ENCODE assay signal across 19 cellular contexts in the genomic region with DNA sequence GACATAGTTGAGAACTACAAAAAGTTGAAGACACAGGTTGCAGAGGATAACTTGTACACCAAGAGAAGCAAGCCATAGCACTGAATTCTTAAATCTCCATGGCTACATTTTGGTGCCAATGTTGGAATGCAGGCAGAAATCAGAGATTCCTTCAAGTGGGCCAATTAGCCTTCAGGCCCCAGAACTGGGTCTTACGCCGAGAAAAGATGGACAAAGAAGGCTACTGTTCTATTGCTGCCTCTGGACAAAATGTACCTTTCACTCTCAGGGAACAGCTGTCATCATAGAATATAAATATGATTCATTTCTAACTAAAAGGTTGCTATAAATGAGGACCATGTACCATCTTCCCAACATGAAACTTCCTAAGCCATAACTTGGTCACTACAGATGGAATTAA. TPM values are rescaled to one million over a fixed set of nuclear protein-coding genes. Genes with fewer than 3 reads are reported as not detected.
A peak's percentile ranks its signal among the peaks of the same experiment; 100 is the strongest.
DNase-seq lines count a peak whose midpoint lies in the region; ATAC-seq and TF ChIP-seq lines count a peak whose summit lies in the region.
"Had no signal": no experiment of that assay in that cellular context is flagged by ENCODE, and none has a peak within 500 bp of the region (broad histone marks: within the 10 kb centered on the region; RNA-seq: fewer than 3 reads in every experiment).

No MANE protein-coding gene starts in this region.

- H3K9me3 Mint-ChIP-seq in activated T-cell treated with anti-CD3 and anti-CD28 coated beads, Interleukin-2, amount 50 U/mL, for 72 hours = no peaks in the 10 kb centered on the region
- no peaks in the 10 kb centered on the region for H3K9me3 Mint-ChIP-seq in activated T-cell treated with anti-CD3 and anti-CD28 coated beads, Interleukin-2, amount 50 U/mL, for 4 hours
- no peaks in the 10 kb centered on the region for H3K9me3 Mint-ChIP-seq in chondrocyte (ENCODE audit: low read depth)
- H3K9me3 Mint-ChIP-seq: CD4-positive, alpha-beta memory T cell had no signal

- DNase-seq in activated T-cell treated with anti-CD3 and anti-CD28 coated beads, Interleukin-2, amount 50 U/mL, for 72 hours = no peak
- DNase-seq in activated T-cell treated with anti-CD3 and anti-CD28 coated beads, Interleukin-2, amount 50 U/mL, for 4 hours = no peak
- DNase-seq in chondrocyte (ENCODE audit: low spot score) (no peak), midbrain (lab: John Stamatoyannopoulos, UW) (peak; percentile 41), superior temporal gyrus (ENCODE audit: extremely low spot score) (peak; percentile 56), EL (no peak), upper lobe of right lung (no peak)
- DNase-seq: 8988T; CD4-positive, alpha-beta memory T cell; DMS79 treated with DMSO at 0.1 percent for 48 hours; GDM1; MM.1S; NCI-H1105; NCI-H1694; NCI-H510A treated with DMSO at 0.1 percent for 48 hours; Peyer's patch; Right ventricle myocardium superior had no signal

- peaks cover 94% of the 10 kb centered on the region for H3K36me3 ChIP-seq in upper lobe of right lung

- no peak for TF ChIP-seq CTCF in chondrocyte (IDR thresholded peaks at IDR 0.05)
- no peak for TF ChIP-seq CTCF in upper lobe of right lung (IDR thresholded peaks at IDR 0.05)

- H3K27me3 Mint-ChIP-seq in activated T-cell treated with anti-CD3 and anti-CD28 coated beads, Interleukin-2, amount 50 U/mL, for 72 hours (ENCODE audit: low read depth) = no peaks in the 10 kb centered on the region
- no peaks in the 10 kb centered on the region for H3K27me3 Mint-ChIP-seq in activated T-cell treated with anti-CD3 and anti-CD28 coated beads, Interleukin-2, amount 50 U/mL, for 4 hours (ENCODE audit: low read depth)
- no peaks in the 10 kb centered on the region for H3K27me3 Mint-ChIP-seq in chondrocyte (ENCODE audit: low read depth)
- H3K27me3 Mint-ChIP-seq: CD4-positive, alpha-beta memory T cell had no signal

- no peak for ATAC-seq in activated T-cell treated with anti-CD3 and anti-CD28 coated beads, Interleukin-2, amount 50 U/mL, for 72 hours (replicated peaks in 1 of 2)
- ATAC-seq in activated T-cell treated with anti-CD3 and anti-CD28 coated beads, Interleukin-2, amount 50 U/mL, for 4 hours = no peak
- no peak for ATAC-seq in GM21717 (IDR thresholded peaks at IDR 0.05; ENCODE audit: unreplicated experiment)
- no peak for ATAC-seq in upper lobe of right lung
- ATAC-seq: GM12878 had no signal

- peaks cover 5% of the 10 kb centered on the region for H3K4me1 Mint-ChIP-seq in activated T-cell treated with anti-CD3 and anti-CD28 coated beads, Interleukin-2, amount 50 U/mL, for 72 hours (ENCODE audit: low read depth)
- no peaks in the 10 kb centered on the region for H3K4me1 Mint-ChIP-seq in activated T-cell treated with anti-CD3 and anti-CD28 coated beads, Interleukin-2, amount 50 U/mL, for 4 hours (ENCODE audit: low read depth)
- peaks cover 38% of the 10 kb centered on the region for H3K4me1 Mint-ChIP-seq in chondrocyte (ENCODE audit: low read depth)

- H3K36me3 Mint-ChIP-seq in activated T-cell treated with anti-CD3 and anti-CD28 coated beads, Interleukin-2, amount 50 U/mL, for 72 hours (ENCODE audit: insufficient read depth in 2 of 2) = peaks cover 13 to 43% of the 10 kb centered on the region in 2 donors
- peaks cover 31% of the 10 kb centered on the region for H3K36me3 Mint-ChIP-seq in activated T-cell treated with anti-CD3 and anti-CD28 coated beads, Interleukin-2, amount 50 U/mL, for 4 hours (ENCODE audit: insufficient read depth)
- H3K36me3 Mint-ChIP-seq in chondrocyte (ENCODE audit: low read depth) = peaks cover 25% of the 10 kb centered on the region

- H3K27me3 ChIP-seq in upper lobe of right lung = no peaks in the 10 kb centered on the region
- H3K27me3 ChIP-seq: Peyer's patch had no signal

- no peak overlapping the region for H3K4me3 Mint-ChIP-seq in activated T-cell treated with anti-CD3 and anti-CD28 coated beads, Interleukin-2, amount 50 U/mL, for 72 hours
- no peak overlapping the region for H3K4me3 Mint-ChIP-seq in activated T-cell treated with anti-CD3 and anti-CD28 coated beads, Interleukin-2, amount 50 U/mL, for 4 hours
- H3K4me3 Mint-ChIP-seq in chondrocyte (ENCODE audit: unreplicated experiment) = no peak overlapping the region
- H3K4me3 Mint-ChIP-seq: CD4-positive, alpha-beta memory T cell had no signal

- no peaks in the 10 kb centered on the region for H3K9me3 ChIP-seq in upper lobe of right lung
- H3K9me3 ChIP-seq: Peyer's patch had no signal

- no peak overlapping the region for H3K4me3 ChIP-seq in upper lobe of right lung
- H3K4me3 ChIP-seq: GM12878, Peyer's patch had no signal

- H3K27ac Mint-ChIP-seq in activated T-cell treated with anti-CD3 and anti-CD28 coated beads, Interleukin-2, amount 50 U/mL, for 72 hours = peak overlapping the region; percentile 22
- peak overlapping the region; percentile 67 for H3K27ac Mint-ChIP-seq in chondrocyte (ENCODE audit: unreplicated experiment)

- H3K27ac ChIP-seq in upper lobe of right lung = no peak overlapping the region
- H3K27ac ChIP-seq: Peyer's patch had no signal

- intact Hi-C loops in upper lobe of right lung (cut with DNase I) = no loop called here

- H3K4me1 ChIP-seq in upper lobe of right lung = no peaks in the 10 kb centered on the region
- H3K4me1 ChIP-seq: Peyer's patch had no signal

RNA-seq across cellular contexts. Expression of a gene that starts 13.7 kb away (rescaled TPM):
- total RNA-seq in activated T-cell treated with anti-CD3 and anti-CD28 coated beads, Interleukin-2, amount 50 U/mL, for 72 hours = 10 to 100 TPM; 16.7 to 20.3 TPM
- total RNA-seq in activated T-cell treated with anti-CD3 and anti-CD28 coated beads, Interleukin-2, amount 50 U/mL, for 4 hours = 10 to 100 TPM; 12.0 to 15.3 (median 14.0) TPM
- total RNA-seq in chondrocyte (9.3 to 14.4 TPM (median 9.8 TPM) in 3 replicates), upper lobe of right lung (9.3 TPM)

RNA-seq across cellular contexts. Expression of a gene that starts 23.7 kb away (rescaled TPM):
- 100 to 1,000 TPM; 164 to 223 TPM for total RNA-seq in activated T-cell treated with anti-CD3 and anti-CD28 coated beads, Interleukin-2, amount 50 U/mL, for 72 hours
- total RNA-seq in activated T-cell treated with anti-CD3 and anti-CD28 coated beads, Interleukin-2, amount 50 U/mL, for 4 hours = 100 to 1,000 TPM; 131 to 142 (median 138) TPM
- total RNA-seq in chondrocyte = 61.2 to 66.2 TPM (median 65.0 TPM) in 3 replicates
- total RNA-seq in upper lobe of right lung = 75.8 TPM

RNA-seq across cellular contexts. Expression of a gene that starts 23.9 kb away (rescaled TPM):
- 10 to 100 TPM; 36.6 to 40.7 TPM for total RNA-seq in activated T-cell treated with anti-CD3 and anti-CD28 coated beads, Interleukin-2, amount 50 U/mL, for 72 hours
- total RNA-seq in activated T-cell treated with anti-CD3 and anti-CD28 coated beads, Interleukin-2, amount 50 U/mL, for 4 hours = 10 to 100 TPM; 48.4 to 55.8 (median 49.3) TPM
- total RNA-seq in chondrocyte = 33.8 to 34.8 TPM (median 34.5 TPM) in 3 replicates
- 34.1 TPM for total RNA-seq in upper lobe of right lung

RNA-seq across cellular contexts. Expression of a gene that starts 43.9 kb away (rescaled TPM):
- total RNA-seq in activated T-cell treated with anti-CD3 and anti-CD28 coated beads, Interleukin-2, amount 50 U/mL, for 72 hours = 10 to 100 TPM; 42.0 to 45.0 TPM
- 10 to 100 TPM; 74.2 to 91.5 (median 81.2) TPM for total RNA-seq in activated T-cell treated with anti-CD3 and anti-CD28 coated beads, Interleukin-2, amount 50 U/mL, for 4 hours
- total RNA-seq in chondrocyte (39.2 to 60.0 TPM (median 46.7 TPM) in 3 replicates), upper lobe of right lung (46.3 TPM)

RNA-seq across cellular contexts. Expression of a gene that starts 44.4 kb away (rescaled TPM):
- total RNA-seq in activated T-cell treated with anti-CD3 and anti-CD28 coated beads, Interleukin-2, amount 50 U/mL, for 72 hours = 10 to 100 TPM; 37.9 to 43.0 TPM
- total RNA-seq in activated T-cell treated with anti-CD3 and anti-CD28 coated beads, Interleukin-2, amount 50 U/mL, for 4 hours = 10 to 100 TPM; 28.8 to 35.2 (median 33.3) TPM
- total RNA-seq in chondrocyte = 40.8 to 60.0 TPM (median 41.4 TPM) in 3 replicates
- total RNA-seq in upper lobe of right lung = 50.3 TPM

Comparison
In these comparisons a context has a peak if more than half of its experiments do, and no peak if none do; other contexts are left out.
1. DNase-seq: peak in midbrain (single experiment) and superior temporal gyrus (single experiment); none in activated T-cell treated with anti-CD3 and anti-CD28 coated beads, Interleukin-2, amount 50 U/mL, for 72 hours (0 of 2), activated T-cell treated with anti-CD3 and anti-CD28 coated beads, Interleukin-2, amount 50 U/mL, for 4 hours (single experiment), chondrocyte (single experiment), EL (single experiment) and upper lobe of right lung (single experiment).